In the genomic region with DNA sequence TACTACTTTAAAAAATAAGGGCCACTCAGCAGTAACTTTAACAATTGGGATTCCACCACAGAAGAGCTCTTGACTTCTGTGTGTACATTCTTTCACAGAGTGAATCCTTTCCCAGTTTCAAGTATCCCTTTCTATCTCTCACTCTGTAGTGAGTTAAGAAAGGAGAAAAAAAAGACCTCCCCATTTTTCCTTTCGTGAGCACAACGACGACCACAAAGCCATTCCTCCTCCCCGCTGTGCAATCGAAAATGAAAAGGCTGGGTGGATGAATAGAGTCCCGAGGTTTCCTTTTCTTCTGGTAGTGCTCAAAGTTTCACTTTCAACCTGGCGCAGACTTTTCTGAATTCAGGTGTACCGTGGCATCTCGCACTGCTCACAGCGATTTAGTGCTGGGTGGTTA, we compare ENCODE assay signal across 11 cellular contexts. TPM values are rescaled to one million over a fixed set of nuclear protein-coding genes. Genes with fewer than 3 reads are reported as not detected.
DNase-seq lines count a peak whose midpoint lies in the region; ATAC-seq, FAIRE-seq and TF ChIP-seq lines count a peak whose summit lies in the region.
"Had no signal": no experiment of that assay in that cellular context is flagged by ENCODE, and none has a peak within 500 bp of the region (broad histone marks: within the 10 kb centered on the region; RNA-seq: fewer than 3 reads in every experiment).

No MANE protein-coding gene starts in this region.

- H3K4ac ChIP-seq in H1 (replicated peaks; ENCODE audit: insufficient read length, low read depth, low read length): no peak overlapping the region

- no peak overlapping the region; the same call in 1 of the 2 replicates for H3K18ac ChIP-seq in H1 (ENCODE audit: extremely low read depth, low read length)

- no peak overlapping the region for H2AK5ac ChIP-seq in H1 (ENCODE audit: low read depth, low read length)

- POLR2A ChIA-PET in H1 (lab: Charles Lee; ENCODE audit: partially characterized antibody): no interaction called here

- no peak overlapping the region for H4K8ac ChIP-seq in H1 (ENCODE audit: extremely low read depth, insufficient read depth, low read length)

- no peak overlapping the region for H3K14ac ChIP-seq in H1 (ENCODE audit: insufficient read length)

- no peaks in the 10 kb centered on the region for H3K23me2 ChIP-seq in H1 (ENCODE audit: low read depth, low read length)

- no peak overlapping the region for H2BK20ac ChIP-seq in H1 (ENCODE audit: low read length)

- H3K79me2 ChIP-seq in H1 (ENCODE audit: control insufficient read depth in 1 of 2, insufficient read depth in 2 of 2, low read length in 2 of 2): no peaks in the 10 kb centered on the region

- no peak for ATAC-seq in CD4-positive, CD25-positive, alpha-beta regulatory T cell (ENCODE audit: low read depth in 2 of 2)
- peak; percentile 84 for ATAC-seq in GM21423 (IDR thresholded peaks at IDR 0.05; ENCODE audit: unreplicated experiment)
- no peak for ATAC-seq in heart right ventricle
- ATAC-seq in HG03045 (IDR thresholded peaks at IDR 0.05; ENCODE audit: unreplicated experiment): no peak

- no peak for TF ChIP-seq EP300 in H1 (IDR thresholded peaks at IDR 0.05; ENCODE audit: borderline replicate concordance in 1 of 2, low read depth in 2 of 2, low read length in 2 of 2)

- TF ChIP-seq CTCF in H1 (IDR thresholded peaks at IDR 0.05; ENCODE audit: control extremely low read depth in 1 of 3, insufficient read depth in 1 of 3, low read depth in 1 of 3, low read length in 3 of 3) (no peak), heart right ventricle (IDR thresholded peaks at IDR 0.05) (no peak)

- no peaks in the 10 kb centered on the region for H3K9me3 Mint-ChIP-seq in CD4-positive, CD25-positive, alpha-beta regulatory T cell

- H3K9ac ChIP-seq in H1 (replicated peaks in 1 of 4; ENCODE audit: extremely low read depth in 1 of 4, low read depth in 3 of 4, low read length in 3 of 4): 0 out of 7 replicates have a peak overlapping the region, but pooled peaks of 1 of the 4 experiments have one; percentile 30

- no peaks in the 10 kb centered on the region for H3K9me3 ChIP-seq in CD4-positive, CD25-positive, alpha-beta regulatory T cell (ENCODE audit: control insufficient read depth in 2 of 2, low read length in 2 of 2)
- H3K9me3 ChIP-seq in H1 (ENCODE audit: insufficient read depth in 2 of 2, low read depth in 1 of 2, low read length in 1 of 2): no peaks in the 10 kb centered on the region; a peak in 1 of 4 replicates
- H3K9me3 ChIP-seq in heart right ventricle: no peaks in the 10 kb centered on the region
- H3K9me3 ChIP-seq: breast epithelium had no signal

- no peaks in the 10 kb centered on the region for H3K79me1 ChIP-seq in H1 (ENCODE audit: low read depth, low read length)

- H4K5ac ChIP-seq in H1 (ENCODE audit: insufficient read length, low read depth, low read length): no peak overlapping the region

- CTCF ChIA-PET in H1 (lab: Charles Lee; ENCODE audit: partially characterized antibody): interaction anchor here (0.6 kb wide), 1 partner anchor 689 kb away, joined by 3 read pairs; no protein-coding TSS in a partner anchor

- peak overlapping the region in 3 of 4 donors; percentile 48 to 80 (median 54) for H3K4me3 Mint-ChIP-seq in CD4-positive, CD25-positive, alpha-beta regulatory T cell

- no peaks in the 10 kb centered on the region for H4K20me1 ChIP-seq in H1 (replicated peaks in 1 of 2; ENCODE audit: control insufficient read depth in 1 of 2, insufficient read depth in 2 of 2, low read length in 2 of 2)

- peak overlapping the region; percentile 28 for H3K4me3 ChIP-seq in CD4-positive, CD25-positive, alpha-beta regulatory T cell (ENCODE audit: low read depth, low read length)
- H3K4me3 ChIP-seq in H1 (ENCODE audit: extremely low read depth in 1 of 4, insufficient read depth in 2 of 4, low read depth in 3 of 4, low read length in 4 of 4): peak overlapping the region in 1 of 4 experiments; percentile 46; a peak in 3 of 8 replicates
- H3K4me3 ChIP-seq in heart right ventricle: no peak overlapping the region
- H3K4me3 ChIP-seq: breast epithelium had no signal

- no peak overlapping the region for H2BK5ac ChIP-seq in H1 (ENCODE audit: low read depth, low read length)

- H2BK120ac ChIP-seq in H1 (replicated peaks; ENCODE audit: low read depth, low read length): no peak overlapping the region

- no peak for TF ChIP-seq POLR2A in H1 (IDR thresholded peaks at IDR 0.05; ENCODE audit: control extremely low read depth in 1 of 2, low read depth in 2 of 2, low read length in 2 of 2)

- TF ChIP-seq RAD21 in H1 (IDR thresholded peaks at IDR 0.05 in 1 of 2, conservative IDR thresholded peaks at IDR 0.05 in 1 of 2; ENCODE audit: low read depth in 2 of 2, low read length in 2 of 2): no peak

- H3K36me3 Mint-ChIP-seq in CD4-positive, CD25-positive, alpha-beta regulatory T cell: peaks cover 3% of the 10 kb centered on the region

- FAIRE-seq in H1 (lab: Jason Lieb, UNC): peak; percentile 85

- H3K27me3 Mint-ChIP-seq in CD4-positive, CD25-positive, alpha-beta regulatory T cell: no peaks in the 10 kb centered on the region

- H3K27ac ChIP-seq in CD4-positive, CD25-positive, alpha-beta regulatory T cell (ENCODE audit: insufficient read depth, low read length, poor library complexity, severe bottlenecking): no peak overlapping the region
- H3K27ac ChIP-seq in H1 (ENCODE audit: low read depth, low read length): no peak overlapping the region; the same call in 1 of the 2 replicates
- no peak overlapping the region for H3K27ac ChIP-seq in heart right ventricle
- H3K27ac ChIP-seq: breast epithelium had no signal

- H3K23ac ChIP-seq in H1 (ENCODE audit: insufficient read length): no peak overlapping the region

- H2BK12ac ChIP-seq in H1 (ENCODE audit: low read depth, low read length): no peak overlapping the region

- H3K27ac Mint-ChIP-seq in CD4-positive, CD25-positive, alpha-beta regulatory T cell: peak overlapping the region; percentile 66 to 87 (median 82)

- DNase-seq in CD4-positive, CD25-positive, alpha-beta regulatory T cell: peak in 2 of 3 donors; percentile 0 to 48
- DNase-seq in RPMI8226 (peak; percentile 73), H1 (ENCODE audit: low read depth in 1 of 2, low spot score in 2 of 2) (peak in 1 of 2 experiments; percentile 43), COLO668 (lab: John Stamatoyannopoulos, UW; ENCODE audit: unreplicated experiment) (no peak), NCI-H1105 (lab: John Stamatoyannopoulos, UW) (no peak), heart right ventricle (no peak)
- DNase-seq: AML-193, substantia nigra had no signal

- H3K4me2 ChIP-seq in H1 (ENCODE audit: insufficient read depth in 1 of 2, low read depth in 2 of 2, low read length in 2 of 2): peak overlapping the region; percentile 24 to 33; a peak in 3 of 4 replicates

- H3K4me1 Mint-ChIP-seq in CD4-positive, CD25-positive, alpha-beta regulatory T cell: peaks cover 5 to 21% (median 11%) of the 10 kb centered on the region in 4 donors

- no peak overlapping the region for H4K91ac ChIP-seq in H1 (replicated peaks; ENCODE audit: insufficient read length, low read length)

- intact Hi-C loops in heart right ventricle (cut with DNase I): no loop called here

- H3K4me1 ChIP-seq in CD4-positive, CD25-positive, alpha-beta regulatory T cell (ENCODE audit: control insufficient read depth, insufficient read depth, low read length, poor library complexity, severe bottlenecking): no peaks in the 10 kb centered on the region
- H3K4me1 ChIP-seq in H1 (replicated peaks in 1 of 4; ENCODE audit: control insufficient read depth in 3 of 4, insufficient read depth in 4 of 4, low read length in 3 of 4): peaks cover 0 to 5% (median 2%) of the 10 kb centered on the region in 4 experiments; a peak in 2 of 7 replicates
- H3K4me1 ChIP-seq in heart right ventricle: no peaks in the 10 kb centered on the region
- H3K4me1 ChIP-seq: breast epithelium had no signal

- WGBS in H1 (ENCODE audit: extremely low coverage in 1 of 2, insufficient coverage in 1 of 2, insufficient read length in 1 of 2, insufficient replicate concordance in 2 of 2, low coverage in 1 of 2, low lambda C conversion rate in 2 of 2, missing lambda C conversion rate in 1 of 2), 2 experiments: 15% methylated on average over 10 of the region's 10 CpGs; no CpG with 5 or more reads in 1 of the 2 experiments
- 74 to 87% methylated on average over 10 of the region's 10 CpGs for WGBS in heart right ventricle, 2 donors

- no peak overlapping the region for H3K56ac ChIP-seq in H1 (replicated peaks; ENCODE audit: insufficient read length, low read depth, low read length)

- no peak overlapping the region for H2BK15ac ChIP-seq in H1 (ENCODE audit: low read length)

- no peak overlapping the region for H2AFZ ChIP-seq in H1 (ENCODE audit: low read length)

- no peaks in the 10 kb centered on the region for H3K27me3 ChIP-seq in CD4-positive, CD25-positive, alpha-beta regulatory T cell (ENCODE audit: control insufficient read depth, insufficient read depth, low read length)
- no peaks in the 10 kb centered on the region for H3K27me3 ChIP-seq in H1 (replicated peaks in 1 of 4; ENCODE audit: control insufficient read depth in 3 of 4, extremely low read depth in 1 of 4, insufficient read depth in 3 of 4, low read length in 3 of 4)
- H3K27me3 ChIP-seq in heart right ventricle: peaks cover 0 to 5% (median 0%) of the 10 kb centered on the region in 7 donors
- H3K27me3 ChIP-seq: breast epithelium had no signal

- H3K36me3 ChIP-seq in CD4-positive, CD25-positive, alpha-beta regulatory T cell (ENCODE audit: control insufficient read depth, insufficient read depth, low read length): peaks cover 8% of the 10 kb centered on the region
- H3K36me3 ChIP-seq in H1 (ENCODE audit: control insufficient read depth in 2 of 4, insufficient read depth in 4 of 4, low read length in 3 of 4) (peaks cover 0 to 5% (median 2%) of the 10 kb centered on the region in 4 experiments; a peak in 3 of 8 replicates), heart right ventricle (peaks cover 0 to 55% (median 0%) of the 10 kb centered on the region in 9 donors)
- H3K36me3 ChIP-seq: breast epithelium had no signal

TF ChIP-seq in H1, 55 proteins besides CTCF, POLR2A, EP300 and RAD21 (continues in another document):
- TF ChIP-seq JUN (IDR thresholded peaks at IDR 0.05; ENCODE audit: low read depth, low read length): no peak
- no peak for TF ChIP-seq RNF2 (IDR thresholded peaks at IDR 0.05; ENCODE audit: borderline replicate concordance, low read depth, low read length, missing control alignments, poor library complexity, severe bottlenecking)

RNA-seq across cellular contexts. Expression of gene TAB3, which starts 58.0 kb away (rescaled TPM):
- total RNA-seq in CD4-positive, CD25-positive, alpha-beta regulatory T cell: 33.5 TPM
- 1 to 10 TPM; 3.4 to 7.2 (median 6.2) TPM for polyA plus RNA-seq in CD4-positive, CD25-positive, alpha-beta regulatory T cell
- total RNA-seq in H1 (2021; fragmentation: NEBNext Ultra II Directional; extraction: Animal tissue kit (Norgen Biotek cat#: 25700)): 12.7 and 12.9 TPM in 2 replicates
- polyA plus RNA-seq in H1 (2011; rRNA removed) (7.8 and 12.7 TPM in 2 replicates), heart right ventricle (1 to 10 TPM; 3.9 to 7.1 TPM)
- polyA plus RNA-seq in H1 (2011; cell fraction: cytosol; rRNA removed): 9.8 TPM
- polyA plus RNA-seq in H1 (2011; cell fraction: nucleus; rRNA removed): 12.7 TPM
- 5.9 to 11.6 TPM (median 8.1 TPM) in 4 replicates for polyA plus RNA-seq in H1 (2012, experiment 1 of 2)
- 0.58 TPM for polyA plus RNA-seq in H1 (2012, experiment 2 of 2)
- polyA plus RNA-seq in H1 (2013, experiment 1 of 2): 10.8 TPM
- polyA plus RNA-seq in H1 (2013, experiment 2 of 2): 10.9 TPM
- 22.3 and 27.7 TPM in 2 replicates for polyA minus RNA-seq in H1 (2011; rRNA and poly(A)+ RNA removed)
- 7.3 TPM for polyA minus RNA-seq in H1 (2011; cell fraction: cytosol; rRNA and poly(A)+ RNA removed)
- polyA minus RNA-seq in H1 (2011; cell fraction: nucleus; rRNA and poly(A)+ RNA removed): 33.7 TPM
- 10 to 100 TPM; 13.1 to 19.3 (median 15.0) TPM for total RNA-seq in heart right ventricle

Comparison
In these comparisons a context has a peak if more than half of its experiments do, and no peak if none do; other contexts are left out.
1. DNase-seq: peak in CD4-positive, CD25-positive, alpha-beta regulatory T cell (2 of 3) and RPMI8226 (single experiment); none in COLO668 (single experiment), NCI-H1105 (single experiment) and heart right ventricle (0 of 2).